In genomic region chr2:216553093-216553478, GRCh38 we compare ENCODE assay signal across 1 cellular context.
A peak's percentile ranks its signal among the peaks of the same experiment; 100 is the strongest.
TF ChIP-seq lines count a peak whose summit lies in the region.

No MANE protein-coding gene starts in this region.

TF ChIP-seq in HepG2, 621 proteins besides CTCF, POLR2A, EP300 and RAD21 (continued from another document and continues in another):
- TF ChIP-seq ZBTB10 (CRISPR knock-in tag; IDR thresholded peaks at IDR 0.05; ENCODE audit: borderline replicate concordance) (0 out of 2 replicates have a peak, but pooled peaks have one; percentile 16), IKZF5 (CRISPR knock-in tag; IDR thresholded peaks at IDR 0.05) (no peak), SMARCC2 (IDR thresholded peaks at IDR 0.05) (peak; percentile 62; the same call in 1 of the 2 replicates), AHDC1 (CRISPR knock-in tag; IDR thresholded peaks at IDR 0.05; ENCODE audit: borderline replicate concordance) (peak; percentile 69; the same call in 1 of the 2 replicates), ATAD3A (CRISPR knock-in tag; IDR thresholded peaks at IDR 0.05) (no peak), ZBTB38 (CRISPR knock-in tag; IDR thresholded peaks at IDR 0.05) (no peak), ZSCAN22 (CRISPR knock-in tag; IDR thresholded peaks at IDR 0.05) (no peak), ETV5 (CRISPR knock-in tag; IDR thresholded peaks at IDR 0.05; ENCODE audit: borderline replicate concordance) (peak; percentile 57; the same call in 1 of the 2 replicates), ZBTB37 (CRISPR knock-in tag; IDR thresholded peaks at IDR 0.05) (peak; percentile 35; the same call in 1 of the 2 replicates), CEBPZ (IDR thresholded peaks at IDR 0.05; ENCODE audit: low read length) (no peak), TBX2 (CRISPR knock-in tag; IDR thresholded peaks at IDR 0.05; ENCODE audit: borderline replicate concordance) (peak; percentile 83), ZFY (CRISPR knock-in tag; IDR thresholded peaks at IDR 0.05) (no peak), HOXA3 (CRISPR knock-in tag; IDR thresholded peaks at IDR 0.05) (peak; percentile 45; the same call in 1 of the 2 replicates), HDAC2 (CRISPR knock-in tag; IDR thresholded peaks at IDR 0.05) (peak; percentile 77), MYNN (CRISPR knock-in tag; IDR thresholded peaks at IDR 0.05; ENCODE audit: low read depth) (no peak), ZNF609 (CRISPR knock-in tag; IDR thresholded peaks at IDR 0.05; ENCODE audit: borderline replicate concordance) (no peak), ZFYVE20 (CRISPR knock-in tag; IDR thresholded peaks at IDR 0.05; ENCODE audit: borderline replicate concordance, low read depth) (no peak), HNF1B (CRISPR knock-in tag; IDR thresholded peaks at IDR 0.05) (0 out of 2 replicates have a peak, but pooled peaks have one; percentile 11), ZNF557 (CRISPR knock-in tag; IDR thresholded peaks at IDR 0.05) (0 out of 2 replicates have a peak, but pooled peaks have one; percentile 30), ZBTB43 (CRISPR knock-in tag; conservative IDR thresholded peaks at IDR 0.05) (0 out of 2 replicates have a peak, but pooled peaks have one; percentile 53), NPAS2 (CRISPR knock-in tag; IDR thresholded peaks at IDR 0.05; ENCODE audit: borderline replicate concordance) (no peak), KDM6A (CRISPR knock-in tag; IDR thresholded peaks at IDR 0.05; ENCODE audit: low read depth) (peak; percentile 67; the same call in 1 of the 2 replicates), CCDC6 (CRISPR knock-in tag; IDR thresholded peaks at IDR 0.05) (no peak), PLRG1 (conservative IDR thresholded peaks at IDR 0.05) (no peak), ZNF558 (CRISPR knock-in tag; IDR thresholded peaks at IDR 0.05; ENCODE audit: borderline replicate concordance) (no peak), RARA (CRISPR knock-in tag; IDR thresholded peaks at IDR 0.05) (peak; percentile 64; the same call in 1 of the 2 replicates), LBX2 (CRISPR knock-in tag; IDR thresholded peaks at IDR 0.05; ENCODE audit: borderline replicate concordance) (no peak), MIER3 (CRISPR knock-in tag; IDR thresholded peaks at IDR 0.05; ENCODE audit: borderline replicate concordance) (0 out of 2 replicates have a peak, but pooled peaks have one; percentile 30), ZNF691 (CRISPR knock-in tag; IDR thresholded peaks at IDR 0.05; ENCODE audit: borderline replicate concordance, low read depth) (peak; percentile 47; the same call in 1 of the 2 replicates)
